8 cellular contexts compared by ENCODE assay signal in genomic region chr2:3518496-3519254, GRCh38. TPM values are rescaled to one million over a fixed set of nuclear protein-coding genes. Genes with fewer than 3 reads are reported as not detected.
DNase-seq lines count a peak whose midpoint lies in the region; ATAC-seq lines count a peak whose summit lies in the region.

No MANE protein-coding gene starts in this region.

- peaks cover 38% of the 10 kb centered on the region for H3K4me1 Mint-ChIP-seq in activated CD4-positive, alpha-beta T cell treated with anti-CD3 and anti-CD28 coated beads for 36 hours

- peak; percentile 83 for ATAC-seq in HG03439 (IDR thresholded peaks at IDR 0.05; ENCODE audit: unreplicated experiment)
- peak; percentile 83 for ATAC-seq in activated CD4-positive, alpha-beta T cell treated with anti-CD3 and anti-CD28 coated beads for 36 hours

- CTCF ChIA-PET in activated CD4-positive, alpha-beta T cell treated with anti-CD3 and anti-CD28 coated beads for 36 hours (lab: Charles Lee), result interaction anchor here (1.5 kb wide), 1 partner anchor 133 kb away, joined by 3 read pairs; no protein-coding TSS in a partner anchor

- H3K27me3 Mint-ChIP-seq in activated CD4-positive, alpha-beta T cell treated with anti-CD3 and anti-CD28 coated beads for 36 hours, result no peaks in the 10 kb centered on the region

- H3K27ac ChIP-seq in cingulate gyrus (ENCODE audit: low read depth, low read length), result peak overlapping the region; percentile 98
- H3K27ac ChIP-seq in layer of hippocampus (ENCODE audit: low read depth, low read length), result peak overlapping the region; percentile 99

- peaks cover 32% of the 10 kb centered on the region for H3K36me3 Mint-ChIP-seq in activated CD4-positive, alpha-beta T cell treated with anti-CD3 and anti-CD28 coated beads for 36 hours (ENCODE audit: low read depth)

- H3K4me3 Mint-ChIP-seq in activated CD4-positive, alpha-beta T cell treated with anti-CD3 and anti-CD28 coated beads for 36 hours, result peak overlapping the region; percentile 84

- peak; percentile 95 for DNase-seq in Ammon's horn (ENCODE audit: low spot score)
- peak; percentile 98 for DNase-seq in GM19238 (ENCODE audit: insufficient read length, low spot score)
- DNase-seq in NCI-H510A (lab: John Stamatoyannopoulos, UW), result peak; percentile 95
- peak; percentile 99 for DNase-seq in activated CD4-positive, alpha-beta T cell treated with anti-CD3 and anti-CD28 coated beads for 36 hours
- peak; percentile 93 to 98 (median 96) for DNase-seq in stimulated activated CD4-positive, alpha-beta T cell treated with anti-CD3 and anti-CD28 coated beads, Interleukin-1b, Interleukin-23, amount 100 ng/mL, for 24 hours (ENCODE audit: low read depth in 4 of 4, low spot score in 1 of 4)

- H3K27me3 ChIP-seq in layer of hippocampus (ENCODE audit: control insufficient read depth, insufficient read depth, low read length), result no peaks in the 10 kb centered on the region

- peaks cover 13% of the 10 kb centered on the region for H3K9me3 Mint-ChIP-seq in activated CD4-positive, alpha-beta T cell treated with anti-CD3 and anti-CD28 coated beads for 36 hours (ENCODE audit: low read depth)

- intact Hi-C loops in activated CD4-positive, alpha-beta T cell treated with anti-CD3 and anti-CD28 coated beads for 36 hours (cut with DNase I, micrococcal nuclease), result loop anchor here (1.0 to 5.0 kb wide), 7 partner anchors 40 to 906 kb away; partner anchors contain the start of genes EIPR1 (in 2 of the 2), RNASEH1 (in 2 of the 2) and RPS7 (in 2 of the 2)

- H3K27ac Mint-ChIP-seq in activated CD4-positive, alpha-beta T cell treated with anti-CD3 and anti-CD28 coated beads for 36 hours, result peak overlapping the region; percentile 83

- POLR2A ChIA-PET in activated CD4-positive, alpha-beta T cell treated with anti-CD3 and anti-CD28 coated beads for 36 hours (lab: Charles Lee), result interaction anchor here (0.9 to 1.0 kb wide), 2 partner anchors 40 to 133 kb away, joined by 5 read pairs; partner anchors contain the start of gene RNASEH1

RNA-seq across cellular contexts. Expression of gene ADI1, which starts 0.7 kb away (rescaled TPM):
- total RNA-seq in activated CD4-positive, alpha-beta T cell treated with anti-CD3 and anti-CD28 coated beads for 36 hours, result 10 to 100 TPM; 32.3 to 33.3 TPM

RNA-seq across cellular contexts. Expression of gene RNASEH1, which starts 39.5 kb away (rescaled TPM):
- 10 to 100 TPM; 14.6 to 24.0 TPM for total RNA-seq in activated CD4-positive, alpha-beta T cell treated with anti-CD3 and anti-CD28 coated beads for 36 hours

RNA-seq across cellular contexts. Expression of gene RPS7, which starts 56.4 kb away (rescaled TPM):
- total RNA-seq in activated CD4-positive, alpha-beta T cell treated with anti-CD3 and anti-CD28 coated beads for 36 hours, result 1,000 to 10,000 TPM; 1,481 to 1,840 TPM

Comparison
In these comparisons a context has a peak if more than half of its experiments do, and no peak if none do; other contexts are left out.
1. Peak in every context shown above with its lines: DNase-seq, ATAC-seq and H3K27ac ChIP-seq.